1 cellular context compared by ENCODE assay signal in the genomic region with DNA sequence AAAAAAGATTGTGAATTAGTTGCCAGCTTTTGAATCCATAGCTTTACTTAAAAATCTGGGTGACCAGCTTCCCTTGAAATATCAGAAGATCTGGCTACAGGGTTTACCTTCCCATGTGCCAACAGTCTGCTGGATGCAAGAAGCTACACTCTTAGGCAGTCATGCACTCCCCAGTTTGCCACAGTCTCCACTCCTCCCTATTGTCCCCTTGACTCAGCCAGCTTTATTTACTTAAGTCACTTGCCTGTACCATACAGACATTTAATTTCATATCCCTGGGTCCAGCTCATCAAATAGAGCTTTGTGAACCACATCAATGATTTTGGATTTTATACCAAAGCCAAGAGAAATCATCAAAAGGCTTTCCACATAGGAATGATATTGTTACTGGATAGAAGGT.
TF ChIP-seq lines count a peak whose summit lies in the region.

No MANE protein-coding gene starts in this region.

TF ChIP-seq in H1, 55 proteins besides CTCF, POLR2A, EP300 and RAD21:
- TF ChIP-seq ASH2L (IDR thresholded peaks at IDR 0.05; ENCODE audit: low read length) (no peak), CEBPB (IDR thresholded peaks at IDR 0.05; ENCODE audit: low read depth, low read length) (no peak), HDAC6 (IDR thresholded peaks at IDR 0.05; ENCODE audit: low read depth, low read length) (no peak), TCF12 (IDR thresholded peaks at IDR 0.05; ENCODE audit: low read depth, low read length) (no peak)
- TF ChIP-seq, protein P1, sequence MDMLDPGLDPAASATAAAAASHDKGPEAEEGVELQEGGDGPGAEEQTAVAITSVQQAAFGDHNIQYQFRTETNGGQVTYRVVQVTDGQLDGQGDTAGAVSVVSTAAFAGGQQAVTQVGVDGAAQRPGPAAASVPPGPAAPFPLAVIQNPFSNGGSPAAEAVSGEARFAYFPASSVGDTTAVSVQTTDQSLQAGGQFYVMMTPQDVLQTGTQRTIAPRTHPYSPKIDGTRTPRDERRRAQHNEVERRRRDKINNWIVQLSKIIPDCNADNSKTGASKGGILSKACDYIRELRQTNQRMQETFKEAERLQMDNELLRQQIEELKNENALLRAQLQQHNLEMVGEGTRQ (IDR thresholded peaks at IDR 0.05; ENCODE audit: low read length), result no peak
